ENCODE assay signal across 27 cellular contexts in the genomic region with DNA sequence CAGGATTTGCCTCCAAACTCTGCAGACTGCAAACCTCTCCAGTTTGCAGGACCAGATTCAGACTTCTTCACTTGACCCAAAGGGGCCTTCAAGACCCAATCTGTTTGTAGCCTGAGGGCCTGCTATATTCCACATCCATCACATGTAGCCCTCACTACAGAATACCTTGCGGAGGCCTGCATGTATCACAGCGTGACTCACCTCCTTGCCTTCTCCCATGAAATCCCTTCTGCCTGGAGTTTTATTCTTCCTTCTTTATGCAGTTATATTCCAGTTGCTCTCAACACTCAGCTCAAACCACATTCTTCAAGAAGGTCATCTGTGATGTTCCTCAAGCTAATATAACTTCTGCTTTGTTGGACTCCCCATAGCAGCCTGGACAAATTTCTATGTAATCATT.
DNase-seq lines count a peak whose midpoint lies in the region; ATAC-seq and TF ChIP-seq lines count a peak whose summit lies in the region.
"Had no signal": no experiment of that assay in that cellular context is flagged by ENCODE, and none has a peak within 500 bp of the region (broad histone marks: within the 10 kb centered on the region; RNA-seq: fewer than 3 reads in every experiment).

No MANE protein-coding gene starts in this region.

- ATAC-seq in HG02588 (IDR thresholded peaks at IDR 0.05; ENCODE audit: unreplicated experiment): no peak
- ATAC-seq: sciatic nerve had no signal

- intact Hi-C loops in activated naive CD4-positive, alpha-beta T cell treated with anti-CD3 and anti-CD28 coated beads for 36 hours (cut with micrococcal nuclease): loop anchor here (10.0 kb wide), 2 partner anchors 766 to 1306 kb away; no protein-coding TSS in a partner anchor

- peaks cover 59% of the 10 kb centered on the region for H3K4me1 Mint-ChIP-seq in activated naive CD4-positive, alpha-beta T cell treated with anti-CD3 and anti-CD28 coated beads for 36 hours (ENCODE audit: low read depth)
- H3K4me1 Mint-ChIP-seq in activated naive CD8-positive, alpha-beta T cell treated with anti-CD3 and anti-CD28 coated beads for 36 hours: peaks cover 51% of the 10 kb centered on the region
- H3K4me1 Mint-ChIP-seq: neural progenitor cell had no signal

- no peaks in the 10 kb centered on the region for H3K4me1 ChIP-seq in suprapubic skin
- H3K4me1 ChIP-seq: neural progenitor cell had no signal

- H3K4me3 ChIP-seq in retinal pigment epithelial cell (ENCODE audit: low read length): no peak overlapping the region
- no peak overlapping the region for H3K4me3 ChIP-seq in suprapubic skin
- H3K4me3 ChIP-seq: neural progenitor cell had no signal

- H3K36me3 Mint-ChIP-seq in activated naive CD4-positive, alpha-beta T cell treated with anti-CD3 and anti-CD28 coated beads for 36 hours (ENCODE audit: low read depth): no peaks in the 10 kb centered on the region
- peaks cover 5% of the 10 kb centered on the region for H3K36me3 Mint-ChIP-seq in activated naive CD8-positive, alpha-beta T cell treated with anti-CD3 and anti-CD28 coated beads for 36 hours
- H3K36me3 Mint-ChIP-seq: CD4-positive, CD25-positive, alpha-beta regulatory T cell; neural progenitor cell had no signal

- H3K9me3 ChIP-seq in suprapubic skin: no peaks in the 10 kb centered on the region

- H3K36me3 ChIP-seq in suprapubic skin: no peaks in the 10 kb centered on the region
- H3K36me3 ChIP-seq: neural progenitor cell had no signal

- TF ChIP-seq CTCF in retinal pigment epithelial cell (conservative IDR thresholded peaks at IDR 0.05; ENCODE audit: low read depth, low read length) (no peak), suprapubic skin (IDR thresholded peaks at IDR 0.05) (no peak)

- DNase-seq in activated naive CD4-positive, alpha-beta T cell treated with anti-CD3 and anti-CD28 coated beads for 36 hours: no peak
- DNase-seq in activated naive CD4-positive, alpha-beta T cell treated with anti-CD3 and anti-CD28 coated beads, Interleukin-2, amount 50 U/mL, for 16 hours: no peak
- DNase-seq in LHCN-M2 (ENCODE audit: low read depth): peak; percentile 49
- no peak for DNase-seq in activated naive CD8-positive, alpha-beta T cell treated with anti-CD3 and anti-CD28 coated beads for 36 hours
- peak; percentile 34 for DNase-seq in retinal pigment epithelial cell (ENCODE audit: low read depth)
- DNase-seq in suprapubic skin (ENCODE audit: low spot score in 2 of 2): no peak
- DNase-seq in activated CD4-positive, alpha-beta T cell treated with anti-CD3 and anti-CD28 coated beads, Interleukin-2, amount 50 U/mL, for 48 hours: no peak
- DNase-seq: activated CD4-positive, alpha-beta T cell treated with anti-CD3 and anti-CD28 coated beads, Interleukin-2, amount 10 ng/mL, durations not matched to agents 7 days and 5 days; activated naive CD4-positive, alpha-beta T cell treated with Interleukin-2 at 50 U/mL for 16 hours; CD4-positive, CD25-positive, alpha-beta regulatory T cell; DMS 273 treated with DMSO at 0.1 percent for 48 hours; erythroblast; foreskin fibroblast; GDM1; hippocampal formation; Kasumi-1; NCI-H1092; NCI-H1930; NCI-H2227 treated with DMSO at 0.1 percent for 48 hours; NCI-H748 treated with DMSO at 0.1 percent for 48 hours; posterior cingulate gyrus; SHP77 treated with DMSO at 0.1 percent for 48 hours; stimulated activated CD4-positive, alpha-beta T cell treated with anti-CD3 and anti-CD28 coated beads, Interleukin-15, amount 100 ng/mL, for 24 hours; stimulated activated CD8-positive, alpha-beta memory T cell treated with anti-CD3 and anti-CD28 coated beads, Interleukin-4, amount 100 ng/mL, for 48 hours had no signal

- no peaks in the 10 kb centered on the region for H3K27me3 Mint-ChIP-seq in activated naive CD4-positive, alpha-beta T cell treated with anti-CD3 and anti-CD28 coated beads for 36 hours (ENCODE audit: low read depth)
- H3K27me3 Mint-ChIP-seq in activated naive CD8-positive, alpha-beta T cell treated with anti-CD3 and anti-CD28 coated beads for 36 hours: no peaks in the 10 kb centered on the region
- H3K27me3 Mint-ChIP-seq: activated CD4-positive, alpha-beta T cell treated with anti-CD3 and anti-CD28 coated beads, Interleukin-2, amount 10 ng/mL, durations not matched to agents 7 days and 5 days; CD4-positive, CD25-positive, alpha-beta regulatory T cell had no signal

- no peaks in the 10 kb centered on the region for H3K9me3 Mint-ChIP-seq in activated naive CD4-positive, alpha-beta T cell treated with anti-CD3 and anti-CD28 coated beads for 36 hours
- H3K9me3 Mint-ChIP-seq in activated naive CD8-positive, alpha-beta T cell treated with anti-CD3 and anti-CD28 coated beads for 36 hours: no peaks in the 10 kb centered on the region
- H3K9me3 Mint-ChIP-seq: CD4-positive, CD25-positive, alpha-beta regulatory T cell; neural progenitor cell had no signal

- no peak overlapping the region for H3K27ac ChIP-seq in suprapubic skin
- H3K27ac ChIP-seq: neural progenitor cell had no signal

- TF ChIP-seq EP300 in suprapubic skin (IDR thresholded peaks at IDR 0.05): no peak

- no peak for TF ChIP-seq POLR2A in suprapubic skin (IDR thresholded peaks at IDR 0.05)

- no peak overlapping the region for H3K4me3 Mint-ChIP-seq in activated naive CD4-positive, alpha-beta T cell treated with anti-CD3 and anti-CD28 coated beads for 36 hours
- no peak overlapping the region for H3K4me3 Mint-ChIP-seq in activated naive CD8-positive, alpha-beta T cell treated with anti-CD3 and anti-CD28 coated beads for 36 hours
- H3K4me3 Mint-ChIP-seq: activated CD4-positive, alpha-beta T cell treated with anti-CD3 and anti-CD28 coated beads, Interleukin-2, amount 10 ng/mL, durations not matched to agents 7 days and 5 days; neural progenitor cell had no signal

- no peaks in the 10 kb centered on the region for H3K27me3 ChIP-seq in suprapubic skin
- H3K27me3 ChIP-seq: neural progenitor cell had no signal

- CTCF ChIA-PET in activated naive CD4-positive, alpha-beta T cell treated with anti-CD3 and anti-CD28 coated beads for 36 hours (lab: Charles Lee): interaction anchor here (1.3 to 1.4 kb wide), 2 partner anchors 25 to 209 kb away, joined by 3 read pairs; no protein-coding TSS in a partner anchor

- WGBS in suprapubic skin: 94% methylated on average over 2 of the region's 2 CpGs

- H3K27ac Mint-ChIP-seq in activated naive CD4-positive, alpha-beta T cell treated with anti-CD3 and anti-CD28 coated beads for 36 hours: peak overlapping the region; percentile 22
- peak overlapping the region; percentile 78 for H3K27ac Mint-ChIP-seq in activated naive CD8-positive, alpha-beta T cell treated with anti-CD3 and anti-CD28 coated beads for 36 hours
- H3K27ac Mint-ChIP-seq: activated CD4-positive, alpha-beta T cell treated with anti-CD3 and anti-CD28 coated beads, Interleukin-2, amount 10 ng/mL, durations not matched to agents 7 days and 5 days; neural progenitor cell had no signal

Comparison
In these comparisons a context has a peak if more than half of its experiments do, and no peak if none do; other contexts are left out.
1. DNase-seq: peak in LHCN-M2 (single experiment) and retinal pigment epithelial cell (single experiment); none in activated naive CD4-positive, alpha-beta T cell treated with anti-CD3 and anti-CD28 coated beads for 36 hours (single experiment), activated naive CD4-positive, alpha-beta T cell treated with anti-CD3 and anti-CD28 coated beads, Interleukin-2, amount 50 U/mL, for 16 hours (single experiment), activated naive CD8-positive, alpha-beta T cell treated with anti-CD3 and anti-CD28 coated beads for 36 hours (single experiment), suprapubic skin (0 of 2) and activated CD4-positive, alpha-beta T cell treated with anti-CD3 and anti-CD28 coated beads, Interleukin-2, amount 50 U/mL, for 48 hours (0 of 2).